Comparison of ENCODE assay signal across 17 cellular contexts in genomic region chr6:52635049-52635577, GRCh38. TPM values are rescaled to one million over a fixed set of nuclear protein-coding genes. Genes with fewer than 3 reads are reported as not detected.
A peak's percentile ranks its signal among the peaks of the same experiment; 100 is the strongest.
DNase-seq lines count a peak whose midpoint lies in the region; ATAC-seq and TF ChIP-seq lines count a peak whose summit lies in the region.
"Had no signal": no experiment of that assay in that cellular context is flagged by ENCODE, and none has a peak within 500 bp of the region (broad histone marks: within the 10 kb centered on the region; RNA-seq: fewer than 3 reads in every experiment).

No MANE protein-coding gene starts in this region.

- H3K27me3 Mint-ChIP-seq in activated CD4-positive, alpha-beta memory T cell treated with anti-CD3 and anti-CD28 coated beads for 36 hours = peaks cover 5% of the 10 kb centered on the region

- H3K27ac ChIP-seq in ascending aorta = no peak overlapping the region
- H3K27ac ChIP-seq in effector memory CD4-positive, alpha-beta T cell (ENCODE audit: insufficient read depth, low read length, poor library complexity, severe bottlenecking) = no peak overlapping the region
- H3K27ac ChIP-seq: RWPE1 had no signal

- CTCF ChIA-PET in activated CD4-positive, alpha-beta memory T cell treated with anti-CD3 and anti-CD28 coated beads for 36 hours (lab: Charles Lee) = interaction anchor here (0.6 to 5.0 kb wide), 9 partner anchors 16 to 273 kb away, joined by 3 to 25 read pairs (median 4); partner anchors contain the start of genes EFHC1 and PAQR8

- TF ChIP-seq CTCF in fibroblast of the aortic adventitia (IDR thresholded peaks at IDR 0.05; ENCODE audit: insufficient read depth, low read length) = no peak
- TF ChIP-seq CTCF in ascending aorta (IDR thresholded peaks at IDR 0.05) = no peak

- intact Hi-C loops in activated CD4-positive, alpha-beta memory T cell treated with anti-CD3 and anti-CD28 coated beads for 36 hours (cut with micrococcal nuclease) = loop anchor here (1.0 to 2.0 kb wide), 4 partner anchors 12 to 478 kb away; no protein-coding TSS in a partner anchor
- intact Hi-C loops in ascending aorta (cut with DNase I) = no loop called here

- no peaks in the 10 kb centered on the region for H3K36me3 ChIP-seq in ascending aorta
- no peaks in the 10 kb centered on the region for H3K36me3 ChIP-seq in effector memory CD4-positive, alpha-beta T cell (ENCODE audit: control insufficient read depth, insufficient read depth, low read length)
- H3K36me3 ChIP-seq: BE2C had no signal

- POLR2A ChIA-PET in activated CD4-positive, alpha-beta memory T cell treated with anti-CD3 and anti-CD28 coated beads for 36 hours (lab: Charles Lee) = interaction anchor here (0.8 to 1.1 kb wide), 3 partner anchors 13 to 58 kb away, joined by 3 read pairs; partner anchors contain the start of gene TRAM2

- H3K27ac Mint-ChIP-seq in activated CD4-positive, alpha-beta memory T cell treated with anti-CD3 and anti-CD28 coated beads for 36 hours = peak overlapping the region; percentile 75
- H3K27ac Mint-ChIP-seq: type B pancreatic cell had no signal

- no peaks in the 10 kb centered on the region for H3K27me3 ChIP-seq in ascending aorta
- no peaks in the 10 kb centered on the region for H3K27me3 ChIP-seq in effector memory CD4-positive, alpha-beta T cell (replicated peaks; ENCODE audit: control insufficient read depth, insufficient read depth, low read length, poor library complexity, severe bottlenecking)
- H3K27me3 ChIP-seq: BE2C had no signal

- ATAC-seq in HG03342 (IDR thresholded peaks at IDR 0.05; ENCODE audit: unreplicated experiment) = no peak

- H3K9me3 ChIP-seq in ascending aorta = no peaks in the 10 kb centered on the region
- H3K9me3 ChIP-seq in effector memory CD4-positive, alpha-beta T cell (ENCODE audit: control insufficient read depth, low read length) = no peaks in the 10 kb centered on the region
- H3K9me3 ChIP-seq: BE2C had no signal

- peaks cover 18% of the 10 kb centered on the region for H3K4me1 Mint-ChIP-seq in activated CD4-positive, alpha-beta memory T cell treated with anti-CD3 and anti-CD28 coated beads for 36 hours (ENCODE audit: low read depth)

- DNase-seq in stimulated activated CD4-positive, alpha-beta T cell treated with anti-CD3 and anti-CD28 coated beads, TNF-alpha, amount 100 ng/mL, for 48 hours (ENCODE audit: low read depth in 3 of 3) = peak in 2 of 3 donors; percentile 8 to 10
- DNase-seq in stimulated activated CD4-positive, alpha-beta T cell treated with anti-CD3 and anti-CD28 coated beads, Interleukin-4, amount 100 ng/mL, for 1 hour = no peak
- DNase-seq in activated CD4-positive, alpha-beta memory T cell treated with anti-CD3 and anti-CD28 coated beads for 36 hours = peak; percentile 62
- DNase-seq in fibroblast of the aortic adventitia (ENCODE audit: low read depth) (peak; percentile 41), glomerular visceral epithelial cell (ENCODE audit: extremely low spot score) (no peak), ascending aorta (ENCODE audit: low spot score in 2 of 2) (no peak)
- no peak for DNase-seq in effector memory CD4-positive, alpha-beta T cell
- DNase-seq: BE2C, DMS53, foreskin fibroblast, mesendoderm, NCI-H1930, NCI-H774 had no signal

- peak overlapping the region; percentile 2 for H3K4me3 Mint-ChIP-seq in activated CD4-positive, alpha-beta memory T cell treated with anti-CD3 and anti-CD28 coated beads for 36 hours
- H3K4me3 Mint-ChIP-seq: brain, type B pancreatic cell had no signal

- H3K4me1 ChIP-seq in ascending aorta = no peaks in the 10 kb centered on the region
- no peaks in the 10 kb centered on the region for H3K4me1 ChIP-seq in effector memory CD4-positive, alpha-beta T cell (ENCODE audit: control insufficient read depth, insufficient read depth, low read length, poor library complexity, severe bottlenecking)
- H3K4me1 ChIP-seq: BE2C had no signal

- H3K9me3 Mint-ChIP-seq in activated CD4-positive, alpha-beta memory T cell treated with anti-CD3 and anti-CD28 coated beads for 36 hours = no peaks in the 10 kb centered on the region
- H3K9me3 Mint-ChIP-seq: brain, type B pancreatic cell had no signal

- H3K4me3 ChIP-seq in fibroblast of the aortic adventitia (ENCODE audit: low read depth, low read length) = no peak overlapping the region
- no peak overlapping the region for H3K4me3 ChIP-seq in ascending aorta
- no peak overlapping the region for H3K4me3 ChIP-seq in effector memory CD4-positive, alpha-beta T cell (ENCODE audit: insufficient read depth, low read depth, low read length, poor library complexity, severe bottlenecking)

- H3K36me3 Mint-ChIP-seq in activated CD4-positive, alpha-beta memory T cell treated with anti-CD3 and anti-CD28 coated beads for 36 hours = no peaks in the 10 kb centered on the region
- H3K36me3 Mint-ChIP-seq: brain, type B pancreatic cell had no signal

RNA-seq across cellular contexts. Expression of gene TMEM14A, which starts 35.8 kb away (rescaled TPM):
- 10 to 100 TPM; 16.8 to 19.3 TPM for total RNA-seq in activated CD4-positive, alpha-beta memory T cell treated with anti-CD3 and anti-CD28 coated beads for 36 hours
- total RNA-seq in fibroblast of the aortic adventitia (ENCODE audit: low replicate concordance) = 16.3 and 60.1 TPM in 2 replicates
- total RNA-seq in ascending aorta = 11.9 TPM

RNA-seq across cellular contexts. Expression of gene TRAM2, which starts 58.3 kb away (rescaled TPM):
- total RNA-seq in activated CD4-positive, alpha-beta memory T cell treated with anti-CD3 and anti-CD28 coated beads for 36 hours = 1 to 10 TPM; 2.4 to 2.6 TPM
- total RNA-seq in fibroblast of the aortic adventitia (ENCODE audit: low replicate concordance) (82.1 and 128 TPM in 2 replicates), ascending aorta (32.6 TPM)

Comparison
In these comparisons a context has a peak if more than half of its experiments do, and no peak if none do; other contexts are left out.
1. DNase-seq: peak in stimulated activated CD4-positive, alpha-beta T cell treated with anti-CD3 and anti-CD28 coated beads, TNF-alpha, amount 100 ng/mL, for 48 hours (2 of 3), activated CD4-positive, alpha-beta memory T cell treated with anti-CD3 and anti-CD28 coated beads for 36 hours (single experiment) and fibroblast of the aortic adventitia (single experiment); none in stimulated activated CD4-positive, alpha-beta T cell treated with anti-CD3 and anti-CD28 coated beads, Interleukin-4, amount 100 ng/mL, for 1 hour (single experiment), glomerular visceral epithelial cell (single experiment), ascending aorta (0 of 2) and effector memory CD4-positive, alpha-beta T cell (0 of 3).